ENCODE assay signal across 27 cellular contexts in genomic region chrX:1137531-1137930, GRCh38.
"Had no signal": no experiment of that assay in that cellular context is flagged by ENCODE, and none has a peak within 500 bp of the region (broad histone marks: within the 10 kb centered on the region; RNA-seq: fewer than 3 reads in every experiment).

No MANE protein-coding gene starts in this region.

- ATAC-seq: activated T-cell treated with anti-CD3 and anti-CD28 coated beads, Interleukin-2, amount 50 U/mL, for 4 hours; activated T-helper 17 cell treated with anti-CD3 and anti-CD28 coated beads, Interleukin-2, amount 50 U/mL, for 72 hours; effector memory CD8-positive, alpha-beta T cell; gastroesophageal sphincter; heart left ventricle; lower lobe of right lung; natural killer cell treated with Interleukin-12 subunit alpha and Interleukin-12 subunit beta and Interleukin-15 and Interleukin-18, amount 100 ng/mL, for 72 hours; right lobe of liver; T-helper 17 cell had no signal

- H3K4me2 ChIP-seq: SK-N-SH had no signal

- H3K27ac ChIP-seq: ascending aorta, cardiac muscle cell, gastroesophageal sphincter, heart left ventricle, lower lobe of right lung, right lobe of liver, suprapubic skin, tibial artery had no signal

- DNase-seq: activated B cell treated with CpG ODN at 0.5 μM for 24 hours; activated naive CD4-positive, alpha-beta T cell; activated T-cell treated with anti-CD3 and anti-CD28 coated beads, Interleukin-2, amount 50 U/mL, for 4 hours; cortex of kidney; effector memory CD8-positive, alpha-beta T cell; heart left ventricle; hypothalamus; immature natural killer cell; kidney; lower lobe of right lung; mesenchymal stem cell; SK-N-SH; small intestine; stimulated activated CD4-positive, alpha-beta T cell treated with anti-CD3 and anti-CD28 coated beads, Interleukin-1b, Interleukin-23, amount 100 ng/mL, for 48 hours; stimulated activated naive CD4-positive, alpha-beta T cell; SW 1271; T-helper 17 cell; T1000 had no signal

- H3K9ac ChIP-seq: SK-N-SH had no signal

- H3K4me3 ChIP-seq: ascending aorta, cardiac muscle cell, gastroesophageal sphincter, heart left ventricle, lower lobe of right lung, right lobe of liver, suprapubic skin, tibial artery had no signal

- H3K27me3 ChIP-seq: ascending aorta, cardiac muscle cell, right lobe of liver had no signal

- H3K36me3 ChIP-seq: ascending aorta, cardiac muscle cell, gastroesophageal sphincter, heart left ventricle, lower lobe of right lung, right lobe of liver, suprapubic skin, tibial artery had no signal

- H3K9me3 ChIP-seq: ascending aorta, lower lobe of right lung, right lobe of liver, SK-N-SH, suprapubic skin had no signal

- H3K4me1 ChIP-seq: ascending aorta, gastroesophageal sphincter, heart left ventricle, lower lobe of right lung, right lobe of liver, suprapubic skin, tibial artery had no signal

- FAIRE-seq: endothelial cell of umbilical vein, kidney, small intestine had no signal
